1 cellular context compared by ENCODE assay signal in genomic region chr2:55419236-55419513, GRCh38.
TF ChIP-seq lines count a peak whose summit lies in the region.

No MANE protein-coding gene starts in this region.

TF ChIP-seq in HCT116, 20 proteins besides CTCF, POLR2A, EP300 and RAD21 (continued from another document):
- TF ChIP-seq EZH2 (IDR thresholded peaks at IDR 0.05) (no peak), POLR2AphosphoS5 (IDR thresholded peaks at IDR 0.05; ENCODE audit: low read depth, low read length) (no peak), ZNF274 (IDR thresholded peaks at IDR 0.05; ENCODE audit: low read depth, low read length) (no peak), CBX3 (IDR thresholded peaks at IDR 0.05; ENCODE audit: low read depth) (no peak), CEBPB (IDR thresholded peaks at IDR 0.05; ENCODE audit: low read depth) (no peak), SP1 (IDR thresholded peaks at IDR 0.05; ENCODE audit: low read depth) (no peak)
